1 cellular context compared by ENCODE assay signal in the genomic region with DNA sequence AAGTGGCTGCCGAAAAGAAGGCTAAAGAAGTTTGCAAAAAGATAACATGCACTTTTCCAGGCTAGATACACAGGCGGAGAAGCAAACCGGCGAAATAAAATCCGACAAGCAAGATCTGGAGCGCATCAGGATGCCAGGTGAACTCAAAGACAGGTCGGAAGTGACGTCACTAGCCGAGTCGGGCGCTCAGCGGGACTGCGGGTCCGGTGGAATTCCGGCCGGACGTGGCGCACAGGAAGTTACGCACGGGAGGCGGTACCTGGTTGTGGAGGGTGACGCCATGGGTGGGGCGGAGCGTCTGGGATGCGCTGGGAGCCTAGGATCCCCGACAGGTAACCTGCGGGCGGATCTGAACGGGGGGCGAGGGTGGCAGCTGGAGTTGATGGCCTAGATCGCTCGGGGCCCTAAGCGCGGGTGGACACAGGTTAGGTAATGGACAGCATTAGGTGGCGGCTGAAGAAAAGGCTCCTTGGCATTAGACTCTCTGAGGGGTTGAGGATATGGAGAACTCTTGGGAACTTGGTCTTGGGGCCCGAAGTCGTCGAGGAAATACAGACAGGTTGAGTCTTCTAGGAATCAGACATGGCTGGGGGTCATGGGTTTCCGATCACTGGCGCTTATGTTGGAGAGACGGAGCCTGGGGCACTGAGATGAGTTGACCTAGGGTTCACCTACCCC.
TF ChIP-seq lines count a peak whose summit lies in the region.

No MANE protein-coding gene starts in this region.

TF ChIP-seq in HepG2, 621 proteins besides CTCF, POLR2A, EP300 and RAD21 (continued from another document and continues in another):
- TF ChIP-seq, protein P1, sequence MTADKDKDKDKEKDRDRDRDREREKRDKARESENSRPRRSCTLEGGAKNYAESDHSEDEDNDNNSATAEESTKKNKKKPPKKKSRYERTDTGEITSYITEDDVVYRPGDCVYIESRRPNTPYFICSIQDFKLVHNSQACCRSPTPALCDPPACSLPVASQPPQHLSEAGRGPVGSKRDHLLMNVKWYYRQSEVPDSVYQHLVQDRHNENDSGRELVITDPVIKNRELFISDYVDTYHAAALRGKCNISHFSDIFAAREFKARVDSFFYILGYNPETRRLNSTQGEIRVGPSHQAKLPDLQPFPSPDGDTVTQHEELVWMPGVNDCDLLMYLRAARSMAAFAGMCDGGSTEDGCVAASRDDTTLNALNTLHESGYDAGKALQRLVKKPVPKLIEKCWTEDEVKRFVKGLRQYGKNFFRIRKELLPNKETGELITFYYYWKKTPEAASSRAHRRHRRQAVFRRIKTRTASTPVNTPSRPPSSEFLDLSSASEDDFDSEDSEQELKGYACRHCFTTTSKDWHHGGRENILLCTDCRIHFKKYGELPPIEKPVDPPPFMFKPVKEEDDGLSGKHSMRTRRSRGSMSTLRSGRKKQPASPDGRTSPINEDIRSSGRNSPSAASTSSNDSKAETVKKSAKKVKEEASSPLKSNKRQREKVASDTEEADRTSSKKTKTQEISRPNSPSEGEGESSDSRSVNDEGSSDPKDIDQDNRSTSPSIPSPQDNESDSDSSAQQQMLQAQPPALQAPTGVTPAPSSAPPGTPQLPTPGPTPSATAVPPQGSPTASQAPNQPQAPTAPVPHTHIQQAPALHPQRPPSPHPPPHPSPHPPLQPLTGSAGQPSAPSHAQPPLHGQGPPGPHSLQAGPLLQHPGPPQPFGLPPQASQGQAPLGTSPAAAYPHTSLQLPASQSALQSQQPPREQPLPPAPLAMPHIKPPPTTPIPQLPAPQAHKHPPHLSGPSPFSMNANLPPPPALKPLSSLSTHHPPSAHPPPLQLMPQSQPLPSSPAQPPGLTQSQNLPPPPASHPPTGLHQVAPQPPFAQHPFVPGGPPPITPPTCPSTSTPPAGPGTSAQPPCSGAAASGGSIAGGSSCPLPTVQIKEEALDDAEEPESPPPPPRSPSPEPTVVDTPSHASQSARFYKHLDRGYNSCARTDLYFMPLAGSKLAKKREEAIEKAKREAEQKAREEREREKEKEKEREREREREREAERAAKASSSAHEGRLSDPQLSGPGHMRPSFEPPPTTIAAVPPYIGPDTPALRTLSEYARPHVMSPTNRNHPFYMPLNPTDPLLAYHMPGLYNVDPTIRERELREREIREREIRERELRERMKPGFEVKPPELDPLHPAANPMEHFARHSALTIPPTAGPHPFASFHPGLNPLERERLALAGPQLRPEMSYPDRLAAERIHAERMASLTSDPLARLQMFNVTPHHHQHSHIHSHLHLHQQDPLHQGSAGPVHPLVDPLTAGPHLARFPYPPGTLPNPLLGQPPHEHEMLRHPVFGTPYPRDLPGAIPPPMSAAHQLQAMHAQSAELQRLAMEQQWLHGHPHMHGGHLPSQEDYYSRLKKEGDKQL (CRISPR knock-in tag; IDR thresholded peaks at IDR 0.05; ENCODE audit: low read depth): no peak
- TF ChIP-seq ZFP1 (CRISPR knock-in tag; IDR thresholded peaks at IDR 0.05): no peak
- TF ChIP-seq, protein P2, sequence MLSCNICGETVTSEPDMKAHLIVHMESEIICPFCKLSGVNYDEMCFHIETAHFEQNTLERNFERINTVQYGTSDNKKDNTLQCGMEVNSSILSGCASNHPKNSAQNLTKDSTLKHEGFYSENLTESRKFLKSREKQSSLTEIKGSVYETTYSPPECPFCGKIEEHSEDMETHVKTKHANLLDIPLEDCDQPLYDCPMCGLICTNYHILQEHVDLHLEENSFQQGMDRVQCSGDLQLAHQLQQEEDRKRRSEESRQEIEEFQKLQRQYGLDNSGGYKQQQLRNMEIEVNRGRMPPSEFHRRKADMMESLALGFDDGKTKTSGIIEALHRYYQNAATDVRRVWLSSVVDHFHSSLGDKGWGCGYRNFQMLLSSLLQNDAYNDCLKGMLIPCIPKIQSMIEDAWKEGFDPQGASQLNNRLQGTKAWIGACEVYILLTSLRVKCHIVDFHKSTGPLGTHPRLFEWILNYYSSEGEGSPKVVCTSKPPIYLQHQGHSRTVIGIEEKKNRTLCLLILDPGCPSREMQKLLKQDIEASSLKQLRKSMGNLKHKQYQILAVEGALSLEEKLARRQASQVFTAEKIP (CRISPR knock-in tag; IDR thresholded peaks at IDR 0.05; ENCODE audit: borderline replicate concordance): no peak
- 0 out of 2 replicates have a peak, but pooled peaks have one; percentile 72 for TF ChIP-seq ZFP37 (CRISPR knock-in tag; IDR thresholded peaks at IDR 0.05; ENCODE audit: borderline replicate concordance)
- TF ChIP-seq GZF1 (CRISPR knock-in tag; IDR thresholded peaks at IDR 0.05): no peak
- TF ChIP-seq, protein P3, sequence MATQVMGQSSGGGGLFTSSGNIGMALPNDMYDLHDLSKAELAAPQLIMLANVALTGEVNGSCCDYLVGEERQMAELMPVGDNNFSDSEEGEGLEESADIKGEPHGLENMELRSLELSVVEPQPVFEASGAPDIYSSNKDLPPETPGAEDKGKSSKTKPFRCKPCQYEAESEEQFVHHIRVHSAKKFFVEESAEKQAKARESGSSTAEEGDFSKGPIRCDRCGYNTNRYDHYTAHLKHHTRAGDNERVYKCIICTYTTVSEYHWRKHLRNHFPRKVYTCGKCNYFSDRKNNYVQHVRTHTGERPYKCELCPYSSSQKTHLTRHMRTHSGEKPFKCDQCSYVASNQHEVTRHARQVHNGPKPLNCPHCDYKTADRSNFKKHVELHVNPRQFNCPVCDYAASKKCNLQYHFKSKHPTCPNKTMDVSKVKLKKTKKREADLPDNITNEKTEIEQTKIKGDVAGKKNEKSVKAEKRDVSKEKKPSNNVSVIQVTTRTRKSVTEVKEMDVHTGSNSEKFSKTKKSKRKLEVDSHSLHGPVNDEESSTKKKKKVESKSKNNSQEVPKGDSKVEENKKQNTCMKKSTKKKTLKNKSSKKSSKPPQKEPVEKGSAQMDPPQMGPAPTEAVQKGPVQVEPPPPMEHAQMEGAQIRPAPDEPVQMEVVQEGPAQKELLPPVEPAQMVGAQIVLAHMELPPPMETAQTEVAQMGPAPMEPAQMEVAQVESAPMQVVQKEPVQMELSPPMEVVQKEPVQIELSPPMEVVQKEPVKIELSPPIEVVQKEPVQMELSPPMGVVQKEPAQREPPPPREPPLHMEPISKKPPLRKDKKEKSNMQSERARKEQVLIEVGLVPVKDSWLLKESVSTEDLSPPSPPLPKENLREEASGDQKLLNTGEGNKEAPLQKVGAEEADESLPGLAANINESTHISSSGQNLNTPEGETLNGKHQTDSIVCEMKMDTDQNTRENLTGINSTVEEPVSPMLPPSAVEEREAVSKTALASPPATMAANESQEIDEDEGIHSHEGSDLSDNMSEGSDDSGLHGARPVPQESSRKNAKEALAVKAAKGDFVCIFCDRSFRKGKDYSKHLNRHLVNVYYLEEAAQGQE (IDR thresholded peaks at IDR 0.05; ENCODE audit: borderline replicate concordance in 1 of 2, low read depth in 1 of 2, low read length in 2 of 2): peak in 1 of 2 experiments; percentile 7; a peak in 1 of 4 replicates
- TF ChIP-seq, protein P4, sequence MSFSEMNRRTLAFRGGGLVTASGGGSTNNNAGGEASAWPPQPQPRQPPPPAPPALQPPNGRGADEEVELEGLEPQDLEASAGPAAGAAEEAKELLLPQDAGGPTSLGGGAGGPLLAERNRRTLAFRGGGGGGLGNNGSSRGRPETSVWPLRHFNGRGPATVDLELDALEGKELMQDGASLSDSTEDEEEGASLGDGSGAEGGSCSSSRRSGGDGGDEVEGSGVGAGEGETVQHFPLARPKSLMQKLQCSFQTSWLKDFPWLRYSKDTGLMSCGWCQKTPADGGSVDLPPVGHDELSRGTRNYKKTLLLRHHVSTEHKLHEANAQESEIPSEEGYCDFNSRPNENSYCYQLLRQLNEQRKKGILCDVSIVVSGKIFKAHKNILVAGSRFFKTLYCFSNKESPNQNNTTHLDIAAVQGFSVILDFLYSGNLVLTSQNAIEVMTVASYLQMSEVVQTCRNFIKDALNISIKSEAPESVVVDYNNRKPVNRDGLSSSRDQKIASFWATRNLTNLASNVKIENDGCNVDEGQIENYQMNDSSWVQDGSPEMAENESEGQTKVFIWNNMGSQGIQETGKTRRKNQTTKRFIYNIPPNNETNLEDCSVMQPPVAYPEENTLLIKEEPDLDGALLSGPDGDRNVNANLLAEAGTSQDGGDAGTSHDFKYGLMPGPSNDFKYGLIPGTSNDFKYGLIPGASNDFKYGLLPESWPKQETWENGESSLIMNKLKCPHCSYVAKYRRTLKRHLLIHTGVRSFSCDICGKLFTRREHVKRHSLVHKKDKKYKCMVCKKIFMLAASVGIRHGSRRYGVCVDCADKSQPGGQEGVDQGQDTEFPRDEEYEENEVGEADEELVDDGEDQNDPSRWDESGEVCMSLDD (CRISPR knock-in tag; IDR thresholded peaks at IDR 0.05; ENCODE audit: borderline replicate concordance): no peak; the same call in 1 of the 2 replicates
- TF ChIP-seq ZNF816 (CRISPR knock-in tag; IDR thresholded peaks at IDR 0.05; ENCODE audit: borderline replicate concordance): no peak
- peak; percentile 71; the same call in 1 of the 2 replicates for TF ChIP-seq SMAD3 (CRISPR knock-in tag; IDR thresholded peaks at IDR 0.05)
- TF ChIP-seq ATF1 (CRISPR knock-in tag; IDR thresholded peaks at IDR 0.05): peak; percentile 97
- TF ChIP-seq, protein P5, sequence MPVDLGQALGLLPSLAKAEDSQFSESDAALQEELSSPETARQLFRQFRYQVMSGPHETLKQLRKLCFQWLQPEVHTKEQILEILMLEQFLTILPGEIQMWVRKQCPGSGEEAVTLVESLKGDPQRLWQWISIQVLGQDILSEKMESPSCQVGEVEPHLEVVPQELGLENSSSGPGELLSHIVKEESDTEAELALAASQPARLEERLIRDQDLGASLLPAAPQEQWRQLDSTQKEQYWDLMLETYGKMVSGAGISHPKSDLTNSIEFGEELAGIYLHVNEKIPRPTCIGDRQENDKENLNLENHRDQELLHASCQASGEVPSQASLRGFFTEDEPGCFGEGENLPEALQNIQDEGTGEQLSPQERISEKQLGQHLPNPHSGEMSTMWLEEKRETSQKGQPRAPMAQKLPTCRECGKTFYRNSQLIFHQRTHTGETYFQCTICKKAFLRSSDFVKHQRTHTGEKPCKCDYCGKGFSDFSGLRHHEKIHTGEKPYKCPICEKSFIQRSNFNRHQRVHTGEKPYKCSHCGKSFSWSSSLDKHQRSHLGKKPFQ (CRISPR knock-in tag; IDR thresholded peaks at IDR 0.05; ENCODE audit: insufficient replicate concordance): no peak
- peak; percentile 72; the same call in 1 of the 2 replicates for TF ChIP-seq DMAP1 (CRISPR knock-in tag; IDR thresholded peaks at IDR 0.05)
- peak; percentile 78; the same call in 1 of the 2 replicates for TF ChIP-seq ZFP36L1 (CRISPR knock-in tag; IDR thresholded peaks at IDR 0.05)
- TF ChIP-seq ATF7 (IDR thresholded peaks at IDR 0.05): peak; percentile 99
- peak; percentile 99 for TF ChIP-seq ATF7 (CRISPR knock-in tag; IDR thresholded peaks at IDR 0.05)
- TF ChIP-seq POLR2AphosphoS2 (IDR thresholded peaks at IDR 0.05; ENCODE audit: low read depth, low read length): no peak
- no peak for TF ChIP-seq MZF1 (CRISPR knock-in tag; IDR thresholded peaks at IDR 0.05; ENCODE audit: borderline replicate concordance)
- TF ChIP-seq, protein P6, sequence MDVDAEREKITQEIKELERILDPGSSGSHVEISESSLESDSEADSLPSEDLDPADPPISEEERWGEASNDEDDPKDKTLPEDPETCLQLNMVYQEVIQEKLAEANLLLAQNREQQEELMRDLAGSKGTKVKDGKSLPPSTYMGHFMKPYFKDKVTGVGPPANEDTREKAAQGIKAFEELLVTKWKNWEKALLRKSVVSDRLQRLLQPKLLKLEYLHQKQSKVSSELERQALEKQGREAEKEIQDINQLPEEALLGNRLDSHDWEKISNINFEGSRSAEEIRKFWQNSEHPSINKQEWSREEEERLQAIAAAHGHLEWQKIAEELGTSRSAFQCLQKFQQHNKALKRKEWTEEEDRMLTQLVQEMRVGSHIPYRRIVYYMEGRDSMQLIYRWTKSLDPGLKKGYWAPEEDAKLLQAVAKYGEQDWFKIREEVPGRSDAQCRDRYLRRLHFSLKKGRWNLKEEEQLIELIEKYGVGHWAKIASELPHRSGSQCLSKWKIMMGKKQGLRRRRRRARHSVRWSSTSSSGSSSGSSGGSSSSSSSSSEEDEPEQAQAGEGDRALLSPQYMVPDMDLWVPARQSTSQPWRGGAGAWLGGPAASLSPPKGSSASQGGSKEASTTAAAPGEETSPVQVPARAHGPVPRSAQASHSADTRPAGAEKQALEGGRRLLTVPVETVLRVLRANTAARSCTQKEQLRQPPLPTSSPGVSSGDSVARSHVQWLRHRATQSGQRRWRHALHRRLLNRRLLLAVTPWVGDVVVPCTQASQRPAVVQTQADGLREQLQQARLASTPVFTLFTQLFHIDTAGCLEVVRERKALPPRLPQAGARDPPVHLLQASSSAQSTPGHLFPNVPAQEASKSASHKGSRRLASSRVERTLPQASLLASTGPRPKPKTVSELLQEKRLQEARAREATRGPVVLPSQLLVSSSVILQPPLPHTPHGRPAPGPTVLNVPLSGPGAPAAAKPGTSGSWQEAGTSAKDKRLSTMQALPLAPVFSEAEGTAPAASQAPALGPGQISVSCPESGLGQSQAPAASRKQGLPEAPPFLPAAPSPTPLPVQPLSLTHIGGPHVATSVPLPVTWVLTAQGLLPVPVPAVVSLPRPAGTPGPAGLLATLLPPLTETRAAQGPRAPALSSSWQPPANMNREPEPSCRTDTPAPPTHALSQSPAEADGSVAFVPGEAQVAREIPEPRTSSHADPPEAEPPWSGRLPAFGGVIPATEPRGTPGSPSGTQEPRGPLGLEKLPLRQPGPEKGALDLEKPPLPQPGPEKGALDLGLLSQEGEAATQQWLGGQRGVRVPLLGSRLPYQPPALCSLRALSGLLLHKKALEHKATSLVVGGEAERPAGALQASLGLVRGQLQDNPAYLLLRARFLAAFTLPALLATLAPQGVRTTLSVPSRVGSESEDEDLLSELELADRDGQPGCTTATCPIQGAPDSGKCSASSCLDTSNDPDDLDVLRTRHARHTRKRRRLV (CRISPR knock-in tag; IDR thresholded peaks at IDR 0.05): no peak
- TF ChIP-seq, protein P7, sequence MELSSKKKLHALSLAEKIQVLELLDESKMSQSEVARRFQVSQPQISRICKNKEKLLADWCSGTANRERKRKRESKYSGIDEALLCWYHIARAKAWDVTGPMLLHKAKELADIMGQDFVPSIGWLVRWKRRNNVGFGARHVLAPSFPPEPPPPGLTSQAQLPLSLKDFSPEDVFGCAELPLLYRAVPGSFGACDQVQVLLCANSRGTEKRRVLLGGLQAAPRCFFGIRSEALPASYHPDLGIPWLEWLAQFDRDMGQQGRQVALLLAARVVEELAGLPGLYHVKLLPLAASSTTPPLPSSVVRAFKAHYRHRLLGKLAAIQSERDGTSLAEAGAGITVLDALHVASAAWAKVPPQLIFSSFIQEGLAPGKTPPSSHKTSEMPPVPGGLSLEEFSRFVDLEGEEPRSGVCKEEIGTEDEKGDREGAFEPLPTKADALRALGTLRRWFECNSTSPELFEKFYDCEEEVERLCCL (CRISPR knock-in tag; IDR thresholded peaks at IDR 0.05; ENCODE audit: borderline replicate concordance): no peak
- TF ChIP-seq, protein P8, sequence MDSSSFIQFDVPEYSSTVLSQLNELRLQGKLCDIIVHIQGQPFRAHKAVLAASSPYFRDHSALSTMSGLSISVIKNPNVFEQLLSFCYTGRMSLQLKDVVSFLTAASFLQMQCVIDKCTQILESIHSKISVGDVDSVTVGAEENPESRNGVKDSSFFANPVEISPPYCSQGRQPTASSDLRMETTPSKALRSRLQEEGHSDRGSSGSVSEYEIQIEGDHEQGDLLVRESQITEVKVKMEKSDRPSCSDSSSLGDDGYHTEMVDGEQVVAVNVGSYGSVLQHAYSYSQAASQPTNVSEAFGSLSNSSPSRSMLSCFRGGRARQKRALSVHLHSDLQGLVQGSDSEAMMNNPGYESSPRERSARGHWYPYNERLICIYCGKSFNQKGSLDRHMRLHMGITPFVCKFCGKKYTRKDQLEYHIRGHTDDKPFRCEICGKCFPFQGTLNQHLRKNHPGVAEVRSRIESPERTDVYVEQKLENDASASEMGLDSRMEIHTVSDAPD (CRISPR knock-in tag; IDR thresholded peaks at IDR 0.05): 0 out of 2 replicates have a peak, but pooled peaks have one; percentile 40
- TF ChIP-seq ZSCAN25 (CRISPR knock-in tag; IDR thresholded peaks at IDR 0.05): no peak; the same call in 1 of the 2 replicates
- TF ChIP-seq SIX4 (CRISPR knock-in tag; IDR thresholded peaks at IDR 0.05): no peak
- no peak for TF ChIP-seq ZNF775 (CRISPR knock-in tag; IDR thresholded peaks at IDR 0.05; ENCODE audit: borderline replicate concordance)
